In the genomic region with DNA sequence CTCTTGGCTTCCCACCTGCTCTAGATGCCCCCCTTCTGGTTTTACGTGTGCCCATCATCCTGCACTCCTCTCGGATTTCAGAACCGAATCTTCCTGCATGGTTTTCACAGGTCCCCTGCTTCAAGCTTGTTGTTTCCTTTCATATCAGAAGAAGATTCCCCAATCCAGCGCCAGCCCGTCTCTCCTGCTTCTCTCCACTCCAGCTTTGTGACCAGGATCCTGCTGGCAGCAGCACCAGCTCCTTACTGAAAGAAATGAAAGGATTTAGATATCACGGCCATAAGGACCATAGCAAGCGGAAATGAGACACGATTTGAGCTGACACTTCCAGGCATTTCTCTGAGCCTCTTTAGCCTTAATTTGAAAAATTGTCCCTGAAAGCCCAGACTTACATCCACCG, we compare ENCODE assay signal across 24 cellular contexts.
"Had no signal": no experiment of that assay in that cellular context is flagged by ENCODE, and none has a peak within 500 bp of the region (broad histone marks: within the 10 kb centered on the region; RNA-seq: fewer than 3 reads in every experiment).

No MANE protein-coding gene starts in this region.

- FAIRE-seq: pancreas, small intestine had no signal

- H3K27ac ChIP-seq: neutrophil, pancreas, prostate gland, right lobe of liver, sigmoid colon, stomach, thoracic aorta, thyroid gland, tibial nerve, upper lobe of left lung, vagina had no signal

- ATAC-seq: natural killer cell treated with Interleukin-12 subunit alpha and Interleukin-12 subunit beta and Interleukin-15 and Interleukin-18, amount 100 ng/mL, for 72 hours; pancreas; right cardiac atrium; right lobe of liver; stimulated activated effector memory CD8-positive, alpha-beta T cell treated with anti-CD3 and anti-CD28 coated beads, Interleukin-12 subunit alpha, Interleukin-12 subunit beta, amount 100 ng/mL, for 72 hours; stimulated activated naive B cell treated with anti-CD40 and anti-IgM and Interleukin-4, amounts not matched to agents 10 μg/mL and 1 μg/mL and 100 μg/mL, for 72 hours had no signal

- H3K27me3 ChIP-seq: neutrophil, pancreas, right lobe of liver, sigmoid colon, stomach, thyroid gland, tibial nerve, upper lobe of left lung, vagina had no signal

- H3K9me3 ChIP-seq: neutrophil, pancreas, prostate gland, right lobe of liver, thoracic aorta, thyroid gland, upper lobe of left lung, vagina had no signal

- H3K4me3 ChIP-seq: pancreas, prostate gland, right lobe of liver, sigmoid colon, stomach, thoracic aorta, thyroid gland, tibial nerve, upper lobe of left lung, vagina had no signal

- DNase-seq: nephron progenitor cell; nucleus accumbens; pancreas; right cardiac atrium; right lobe of liver; sigmoid colon; small intestine; stimulated activated CD4-positive, alpha-beta T cell treated with anti-CD3 and anti-CD28 coated beads, Interleukin-15, amount 100 ng/mL, for 24 hours; stimulated activated CD4-positive, alpha-beta T cell treated with anti-CD3 and anti-CD28 coated beads, Interleukin-2, amount 100 ng/mL, for 24 hours; stimulated activated CD4-positive, alpha-beta T cell treated with anti-CD3 and anti-CD28 coated beads, Interleukin-2, amount 100 ng/mL, for 48 hours; stimulated activated CD4-positive, alpha-beta T cell treated with anti-CD3 and anti-CD28 coated beads, Interleukin-4, amount 100 ng/mL, for 24 hours; stimulated activated naive B cell treated with anti-CD40 and anti-IgM and Interleukin-4, amounts not matched to agents 10 μg/mL and 1 μg/mL and 100 μg/mL, for 72 hours; stimulated activated naive CD4-positive, alpha-beta T cell treated with Interleukin-2 at 50 U/mL for 16 hours; stomach; thyroid gland; trophoblast cell; upper lobe of left lung had no signal

- H3K36me3 ChIP-seq: neutrophil, pancreas, prostate gland, right lobe of liver, sigmoid colon, stomach, thoracic aorta, thyroid gland, tibial nerve, upper lobe of left lung, vagina had no signal

- H3K4me1 ChIP-seq: pancreas, prostate gland, right lobe of liver, sigmoid colon, stomach, thyroid gland, tibial nerve, vagina had no signal
